ENCODE assay signal across 1 cellular context in genomic region chr5:172188033-172188892, GRCh38.
TF ChIP-seq lines count a peak whose summit lies in the region.

TSS of gene STK10 (minus strand) at chr5:172188224. CDS start at chr5:172188042, 182 bp downstream.

TF ChIP-seq in IMR-90, 13 proteins besides CTCF, POLR2A, EP300 and RAD21 (continued from another document):
- TF ChIP-seq ELK1 (IDR thresholded peaks at IDR 0.05; ENCODE audit: borderline replicate concordance, low read depth, low read length) = no peak
- no peak for TF ChIP-seq NFE2L2 (IDR thresholded peaks at IDR 0.05; ENCODE audit: low read depth, low read length)
- no peak for TF ChIP-seq CEBPB (IDR thresholded peaks at IDR 0.05; ENCODE audit: low read depth, low read length)
